ENCODE assay signal across 25 cellular contexts in the genomic region with DNA sequence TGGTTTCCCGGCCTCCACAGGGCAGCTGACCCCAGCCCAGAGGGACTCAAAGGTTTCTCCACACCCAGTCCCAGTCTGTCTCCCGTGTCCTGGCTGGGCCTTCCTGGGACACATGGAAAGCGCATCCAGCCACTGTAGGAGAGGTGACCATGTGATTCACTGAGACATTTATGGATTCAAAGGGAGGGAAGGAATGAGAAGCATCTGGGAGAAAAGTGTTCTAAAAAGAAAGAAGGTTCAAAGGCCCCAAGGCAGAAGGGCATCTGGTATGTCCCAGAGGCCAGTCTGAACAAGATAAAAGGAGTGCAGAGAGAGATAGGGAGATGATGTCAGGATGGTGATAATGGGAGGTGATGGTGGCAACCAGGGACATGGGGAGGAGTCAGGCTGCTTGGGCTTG.
"Had no signal": no experiment of that assay in that cellular context is flagged by ENCODE, and none has a peak within 500 bp of the region (broad histone marks: within the 10 kb centered on the region; RNA-seq: fewer than 3 reads in every experiment).

No MANE protein-coding gene starts in this region.

- DNase-seq: colonic mucosa; effector CD8-positive, alpha-beta T cell; endodermal cell; foreskin keratinocyte; heart right ventricle; hypothalamus; immature natural killer cell; mucosa of descending colon; naive thymus-derived CD4-positive, alpha-beta T cell; stimulated activated CD4-positive, alpha-beta T cell treated with anti-CD3 and anti-CD28 coated beads, Interleukin-15, amount 100 ng/mL, for 24 hours; stimulated activated CD4-positive, alpha-beta T cell treated with anti-CD3 and anti-CD28 coated beads, Interleukin-2, amount 100 ng/mL, for 48 hours; stimulated activated naive B cell treated with anti-CD40 and anti-IgM and Interleukin-4, amounts not matched to agents 10 μg/mL and 1 μg/mL and 100 μg/mL, for 72 hours; upper lobe of right lung; uterus had no signal

- H3K36me3 ChIP-seq: colonic mucosa, neural progenitor cell, uterus had no signal

- H3K4me1 ChIP-seq: colonic mucosa, foreskin keratinocyte, gastroesophageal sphincter, heart right ventricle, neural progenitor cell, parathyroid adenoma, right atrium auricular region, upper lobe of right lung, uterus had no signal

- H3K9ac ChIP-seq: neural progenitor cell, parathyroid adenoma had no signal

- H3K4me3 ChIP-seq: colonic mucosa, esophagus muscularis mucosa, gastroesophageal sphincter, heart right ventricle, lung, mucosa of descending colon, neural progenitor cell, right atrium auricular region, thoracic aorta, tibial nerve, upper lobe of right lung, uterus had no signal

- H3K79me2 ChIP-seq: parathyroid adenoma had no signal

- H3K27me3 ChIP-seq: colonic mucosa, esophagus muscularis mucosa, gastroesophageal sphincter, neural progenitor cell, right atrium auricular region, tibial nerve, upper lobe of right lung, uterus had no signal

- ATAC-seq: foreskin keratinocyte; gastroesophageal sphincter; heart right ventricle; left lobe of liver; mucosa of descending colon; naive thymus-derived CD4-positive, alpha-beta T cell; sciatic nerve; stimulated activated naive B cell treated with anti-CD40 and anti-IgM and Interleukin-4, amounts not matched to agents 10 μg/mL and 1 μg/mL and 100 μg/mL, for 72 hours; upper lobe of right lung had no signal

- H2AFZ ChIP-seq: neural progenitor cell, parathyroid adenoma had no signal

- H3K27ac ChIP-seq: colonic mucosa, epithelial cell of prostate, esophagus muscularis mucosa, foreskin keratinocyte, gastroesophageal sphincter, heart right ventricle, neural progenitor cell, parathyroid adenoma, right atrium auricular region, thoracic aorta, tibial nerve, upper lobe of right lung, uterus had no signal

- H3K9me3 ChIP-seq: colonic mucosa, esophagus muscularis mucosa, gastroesophageal sphincter, heart right ventricle, mucosa of descending colon, right atrium auricular region, thoracic aorta, tibial nerve, upper lobe of right lung, uterus had no signal

- H3K4me2 ChIP-seq: neural progenitor cell had no signal
